In genomic region chr7:128476402-128477335, GRCh38 we compare ENCODE assay signal across 8 cellular contexts. TPM values are rescaled to one million over a fixed set of nuclear protein-coding genes. Genes with fewer than 3 reads are reported as not detected.
DNase-seq lines count a peak whose midpoint lies in the region; ATAC-seq, FAIRE-seq and TF ChIP-seq lines count a peak whose summit lies in the region.
"Not testable (repeated sequence)": the region's sequence is repeated elsewhere in the genome, so short reads cannot be mapped to it uniquely, and the experiment has no call there.

METTL2B (plus strand) TSS chr7:128476748; CDS start chr7:128476766, 18 bp downstream.

- H3K4me1 ChIP-seq in keratinocyte (ENCODE audit: control insufficient read depth, extremely low read depth, insufficient read depth, low read length), result not testable (repeated sequence)

- peak within 1 kb of the TSS; percentile 90 for H2AFZ ChIP-seq in keratinocyte (ENCODE audit: control insufficient read depth, low read length)

- H3K79me2 ChIP-seq in keratinocyte (ENCODE audit: control insufficient read depth, insufficient read depth, low read length), result peaks cover 26% of the 10 kb centered on the region

- H3K4me3 ChIP-seq in AG10803 (ENCODE audit: low read length) (peak within 1 kb of the TSS; percentile 77), keratinocyte (ENCODE audit: control insufficient read depth in 2 of 3, extremely low read depth in 1 of 3, insufficient read depth in 2 of 3, low read depth in 1 of 3, low read length in 3 of 3) (peak within 1 kb of the TSS; percentile 71 to 76 (median 71))

- not testable (repeated sequence) for H3K9me3 ChIP-seq in keratinocyte (ENCODE audit: control insufficient read depth, low read depth, low read length)

- H4K20me1 ChIP-seq in keratinocyte (ENCODE audit: control insufficient read depth, extremely low read depth, insufficient read depth, low read length), result not testable (repeated sequence)

- ATAC-seq in GM19025 (IDR thresholded peaks at IDR 0.05; ENCODE audit: low read depth, unreplicated experiment), result peak; percentile 92
- peak; percentile 95 for ATAC-seq in HG03342 (IDR thresholded peaks at IDR 0.05; ENCODE audit: unreplicated experiment)

- peak; percentile 86 for DNase-seq in AG10803 (ENCODE audit: low read depth)
- DNase-seq in NCI-H345 treated with DMSO at 0.1 percent for 48 hours (lab: John Stamatoyannopoulos, UW; ENCODE audit: unreplicated experiment), result peak; percentile 68
- peak; percentile 81 for DNase-seq in activated CD4-positive, CD25-positive, alpha-beta regulatory T cell treated with anti-CD3 and anti-CD28 coated beads, Interleukin-2, amount 50 U/mL, for 16 hours (ENCODE audit: low read depth, low spot score)
- peak; percentile 1 to 45 for DNase-seq in cerebellar nuclear complex (lab: John Stamatoyannopoulos, UW)
- DNase-seq in keratinocyte (ENCODE audit: low read depth, low spot score), result peak; percentile 70
- peak; percentile 96 for DNase-seq in stimulated activated CD4-positive, alpha-beta T cell treated with anti-CD3 and anti-CD28 coated beads, Interleukin-15, amount 100 ng/mL, for 24 hours

- H3K4me2 ChIP-seq in keratinocyte (ENCODE audit: control insufficient read depth, extremely low read depth, insufficient read depth, low read depth, low read length), result peak within 1 kb of the TSS; percentile 88

- FAIRE-seq in keratinocyte (lab: Jason Lieb, UNC), result peak; percentile 44

- H3K27ac ChIP-seq in keratinocyte (ENCODE audit: control insufficient read depth, insufficient read depth, low read length), result peak within 1 kb of the TSS; percentile 79

- dilution Hi-C loops in keratinocyte (cut with MboI; ENCODE audit: extremely low pct_ligation_motif_present, low sequenced_read_pairs), result not testable (repeated sequence)

- H3K9ac ChIP-seq in keratinocyte (ENCODE audit: control insufficient read depth, extremely low read depth, insufficient read depth, low read length), result peak within 1 kb of the TSS; percentile 85

- not testable (repeated sequence) for H3K9me1 ChIP-seq in keratinocyte (ENCODE audit: control insufficient read depth, extremely low read depth, insufficient read depth, low read length)

- not testable (repeated sequence) for H3K27me3 ChIP-seq in keratinocyte (ENCODE audit: control insufficient read depth, extremely low read depth, insufficient read depth, low read length)

- H3K36me3 ChIP-seq in keratinocyte (ENCODE audit: control insufficient read depth in 2 of 2, extremely low read depth in 1 of 2, insufficient read depth in 2 of 2, low read length in 2 of 2), result not testable (repeated sequence)

- peak; percentile 43 for TF ChIP-seq CTCF in AG10803 (conservative IDR thresholded peaks at IDR 0.05; ENCODE audit: low read length)
- TF ChIP-seq CTCF in keratinocyte (optimal IDR thresholded peaks at IDR 0.05 in 1 of 3, IDR thresholded peaks at IDR 0.05 in 1 of 3, conservative IDR thresholded peaks at IDR 0.05 in 1 of 3; ENCODE audit: extremely low read depth in 1 of 3, insufficient read depth in 2 of 3, low read length in 3 of 3), result peak; percentile 9 to 57 (median 26)

RNA-seq across cellular contexts. Expression of gene METTL2B, which starts in this region (rescaled TPM):
- polyA plus RNA-seq in keratinocyte, result 20.9 to 30.7 TPM (median 23.7 TPM) in 3 replicates
- 34.6 TPM for polyA plus RNA-seq in keratinocyte (2011; ENCODE audit: low read depth)
- polyA plus RNA-seq in keratinocyte (2011; cell fraction: cytosol; rRNA removed), result 14.9 and 26.5 TPM in 2 replicates
- 22.4 and 30.6 TPM in 2 replicates for polyA plus RNA-seq in keratinocyte (2011; cell fraction: nucleus; rRNA removed)
- polyA plus RNA-seq in keratinocyte (2012; ENCODE audit: low replicate concordance), result 17.6 and 21.7 TPM in 2 replicates
- 9.2 to 36.1 TPM (median 22.4 TPM) in 3 replicates for polyA minus RNA-seq in keratinocyte
- 28.0 TPM for polyA minus RNA-seq in keratinocyte (2011; cell fraction: cytosol; rRNA and poly(A)+ RNA removed)
- 17.5 and 25.0 TPM in 2 replicates for polyA minus RNA-seq in keratinocyte (2011; cell fraction: nucleus; rRNA and poly(A)+ RNA removed)

Comparison
In these comparisons a context has a peak if more than half of its experiments do, and no peak if none do; other contexts are left out.
1. Peak in every context shown above with its lines: DNase-seq, ATAC-seq, H3K4me3 ChIP-seq and H3K27ac ChIP-seq.
2. DNase-seq: peak in every context shown above with its lines; median percentile 96 in stimulated activated CD4-positive, alpha-beta T cell treated with anti-CD3 and anti-CD28 coated beads, Interleukin-15, amount 100 ng/mL, for 24 hours; 86 in AG10803; 81 in activated CD4-positive, CD25-positive, alpha-beta regulatory T cell treated with anti-CD3 and anti-CD28 coated beads, Interleukin-2, amount 50 U/mL, for 16 hours; 70 in keratinocyte; 68 in NCI-H345 treated with DMSO at 0.1 percent for 48 hours; 23 in cerebellar nuclear complex.